In genomic region chr16:11075163-11075562, GRCh38 we compare ENCODE assay signal across 25 cellular contexts.
"Had no signal": no experiment of that assay in that cellular context is flagged by ENCODE, and none has a peak within 500 bp of the region (broad histone marks: within the 10 kb centered on the region; RNA-seq: fewer than 3 reads in every experiment).

No MANE protein-coding gene starts in this region.

- FAIRE-seq: endometrium, keratinocyte had no signal

- H3K27me3 ChIP-seq: body of pancreas, SJSA1, tibial nerve, uterus had no signal

- H3K4me3 Mint-ChIP-seq: activated naive CD4-positive, alpha-beta T cell treated with anti-CD3 and anti-CD28 coated beads, Interleukin-2, amount 50 U/mL, for 24 hours; mesothelial cell of epicardium; natural killer cell treated with Interleukin-12 subunit alpha and Interleukin-12 subunit beta and Interleukin-15 and Interleukin-18, amount 100 ng/mL, for 72 hours; T-helper 1 cell treated with Interleukin-12 subunit alpha and Interleukin-12 subunit beta and Interleukin-4 antibody, amounts not matched to agents 30 μg/mL and 1 μg/mL, for 36 hours had no signal

- H3K4me3 ChIP-seq: body of pancreas, coronary artery, lower lobe of right lung, SJSA1, tibial nerve, uterus had no signal

- H3K27ac Mint-ChIP-seq: mesothelial cell of epicardium had no signal

- DNase-seq: activated gamma-delta T cell; activated T-cell treated with anti-CD3 and anti-CD28 coated beads for 4 hours; amygdala; body of pancreas; caudate nucleus; erythroblast; foreskin melanocyte; hypothalamus; lower lobe of right lung; occipital lobe; posterior cingulate gyrus; retina; stimulated activated CD4-positive, alpha-beta T cell treated with anti-CD3 and anti-CD28 coated beads, Interleukin-2, amount 100 ng/mL, for 24 hours; uterus; WERI-Rb-1 had no signal

- H3K27me3 Mint-ChIP-seq: activated naive CD4-positive, alpha-beta T cell treated with anti-CD3 and anti-CD28 coated beads, Interleukin-2, amount 50 U/mL, for 24 hours; natural killer cell treated with Interleukin-12 subunit alpha and Interleukin-12 subunit beta and Interleukin-15 and Interleukin-18, amount 100 ng/mL, for 72 hours; stimulated activated naive CD8-positive, alpha-beta T cell treated with anti-CD3 and anti-CD28 coated beads, Interleukin-15, Interleukin-2, amounts not matched to agents 100 ng/mL and 50 ng/mL, for 24 hours had no signal

- H3K9me3 Mint-ChIP-seq: activated naive CD4-positive, alpha-beta T cell treated with anti-CD3 and anti-CD28 coated beads, Interleukin-2, amount 50 U/mL, for 24 hours; mesothelial cell of epicardium; natural killer cell treated with Interleukin-12 subunit alpha and Interleukin-12 subunit beta and Interleukin-15 and Interleukin-18, amount 100 ng/mL, for 72 hours; stimulated activated naive CD8-positive, alpha-beta T cell treated with anti-CD3 and anti-CD28 coated beads, Interleukin-15, Interleukin-2, amounts not matched to agents 100 ng/mL and 50 ng/mL, for 24 hours; T-helper 1 cell treated with Interleukin-12 subunit alpha and Interleukin-12 subunit beta and Interleukin-4 antibody, amounts not matched to agents 30 μg/mL and 1 μg/mL, for 36 hours had no signal

- H3K9me3 ChIP-seq: body of pancreas, lower lobe of right lung, SJSA1, tibial nerve, uterus had no signal

- H3K36me3 ChIP-seq: uterus, WERI-Rb-1 had no signal

- H3K27ac ChIP-seq: body of pancreas, coronary artery, lower lobe of right lung, SJSA1, WERI-Rb-1 had no signal

- ATAC-seq: body of pancreas; lower lobe of right lung; natural killer cell treated with Interleukin-12 subunit alpha and Interleukin-12 subunit beta and Interleukin-15 and Interleukin-18, amount 100 ng/mL, for 72 hours had no signal
